In the genomic region with DNA sequence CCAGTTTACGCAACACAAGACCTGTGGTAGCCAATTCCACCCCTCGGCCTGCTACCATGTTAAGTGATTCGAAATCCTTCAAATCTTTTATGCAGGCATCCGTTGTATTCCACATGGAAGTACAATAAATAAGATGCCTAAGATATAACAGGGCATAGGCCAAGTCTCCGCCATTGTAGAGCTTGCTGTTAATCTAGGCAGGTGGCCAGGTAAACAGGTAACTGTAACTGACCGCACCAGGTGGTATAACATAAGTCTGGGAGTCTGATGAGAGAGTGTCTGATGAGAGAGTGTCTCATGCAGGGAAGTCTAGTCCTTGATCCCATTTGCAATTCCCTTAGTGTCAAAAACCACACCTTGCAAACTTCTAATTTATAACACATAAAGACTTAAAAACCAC, we compare ENCODE assay signal across 29 cellular contexts. TPM values are rescaled to one million over a fixed set of nuclear protein-coding genes. Genes with fewer than 3 reads are reported as not detected.
DNase-seq lines count a peak whose midpoint lies in the region; ATAC-seq, FAIRE-seq and TF ChIP-seq lines count a peak whose summit lies in the region.
"Had no signal": no experiment of that assay in that cellular context is flagged by ENCODE, and none has a peak within 500 bp of the region (broad histone marks: within the 10 kb centered on the region; RNA-seq: fewer than 3 reads in every experiment).

No MANE protein-coding gene starts in this region.

- H3K4me3 Mint-ChIP-seq in activated T-helper 17 cell treated with anti-CD3 and anti-CD28 coated beads, Interleukin-2, amount 50 U/mL, for 72 hours: peak overlapping the region; percentile 7
- no peak overlapping the region for H3K4me3 Mint-ChIP-seq in activated CD8-positive, alpha-beta T cell treated with anti-CD3 and anti-CD28 coated beads, Interleukin-2, amount 10 ng/mL, durations not matched to agents 7 days and 5 days
- H3K4me3 Mint-ChIP-seq: activated naive CD8-positive, alpha-beta T cell treated with anti-CD3 and anti-CD28 coated beads, Interleukin-2, amount 50 U/mL, for 24 hours; activated T-cell treated with anti-CD3 and anti-CD28 coated beads, Interleukin-2, amount 50 U/mL, for 4 hours; CD4-positive, CD25-positive, alpha-beta regulatory T cell; natural killer cell had no signal

- H3K79me2 ChIP-seq in Loucy (ENCODE audit: insufficient read depth, low read length) (peaks cover 69% of the 10 kb centered on the region), HepG2 (ENCODE audit: insufficient read depth, low read length) (peaks cover 20% of the 10 kb centered on the region)

- H4K20me1 ChIP-seq in Loucy (ENCODE audit: insufficient read depth, low read length, poor library complexity, severe bottlenecking) (no peaks in the 10 kb centered on the region), HepG2 (ENCODE audit: insufficient read depth, low read length) (peaks cover 3% of the 10 kb centered on the region; the same call in 1 of the 2 replicates)

- H3F3A ChIP-seq in Loucy (ENCODE audit: low read depth): no peaks in the 10 kb centered on the region; the same call in 1 of the 2 replicates

- no peaks in the 10 kb centered on the region for H3K9me3 Mint-ChIP-seq in activated T-helper 17 cell treated with anti-CD3 and anti-CD28 coated beads, Interleukin-2, amount 50 U/mL, for 72 hours
- H3K9me3 Mint-ChIP-seq in activated CD8-positive, alpha-beta T cell treated with anti-CD3 and anti-CD28 coated beads, Interleukin-2, amount 10 ng/mL, durations not matched to agents 7 days and 5 days (ENCODE audit: insufficient read depth): no peaks in the 10 kb centered on the region
- H3K9me3 Mint-ChIP-seq: activated naive CD8-positive, alpha-beta T cell treated with anti-CD3 and anti-CD28 coated beads, Interleukin-2, amount 50 U/mL, for 24 hours; activated T-cell treated with anti-CD3 and anti-CD28 coated beads, Interleukin-2, amount 50 U/mL, for 4 hours; CD4-positive, CD25-positive, alpha-beta regulatory T cell; natural killer cell had no signal

- H3K4me3 ChIP-seq in Loucy (ENCODE audit: low read length, poor library complexity, severe bottlenecking) (no peak overlapping the region), small intestine (ENCODE audit: low read depth in 1 of 2, low read length in 2 of 2) (no peak overlapping the region), HepG2 (replicated peaks in 1 of 3; ENCODE audit: insufficient read depth in 1 of 3, low read depth in 2 of 3, low read length in 3 of 3) (no peak overlapping the region), SJCRH30 (no peak overlapping the region)
- H3K4me3 ChIP-seq: cardiac muscle cell, colonic mucosa, K562, lower lobe of right lung, PC-9, transverse colon had no signal

- H3K27me3 ChIP-seq in Loucy (ENCODE audit: insufficient read depth, low read length, poor library complexity, severe bottlenecking) (no peaks in the 10 kb centered on the region), small intestine (ENCODE audit: control insufficient read depth in 2 of 2, insufficient read depth in 2 of 2, low read length in 2 of 2) (no peaks in the 10 kb centered on the region), HepG2 (ENCODE audit: control insufficient read depth in 1 of 2, insufficient read depth in 2 of 2, low read length in 2 of 2) (no peaks in the 10 kb centered on the region), SJCRH30 (no peaks in the 10 kb centered on the region)
- H3K27me3 ChIP-seq: cardiac muscle cell, colonic mucosa, transverse colon had no signal

- H3K27ac ChIP-seq in small intestine (ENCODE audit: low read depth in 1 of 2, low read length in 1 of 2) (no peak overlapping the region), HepG2 (ENCODE audit: extremely low read length, insufficient read depth, low read length) (no peak overlapping the region), SJCRH30 (no peak overlapping the region)
- H3K27ac ChIP-seq: cardiac muscle cell, colonic mucosa, lower lobe of right lung, PC-9, transverse colon had no signal

- H3K4me2 ChIP-seq in Loucy (ENCODE audit: low read depth, low read length, poor library complexity, severe bottlenecking) (no peak overlapping the region), HepG2 (ENCODE audit: low read depth, low read length) (no peak overlapping the region)
- H3K4me2 ChIP-seq: PC-9, SK-N-SH had no signal

- no peak for TF ChIP-seq EP300 in HepG2 (IDR thresholded peaks at IDR 0.05; ENCODE audit: low read depth in 2 of 2, low read length in 2 of 2)
- no peak for TF ChIP-seq EP300 in HepG2 (CRISPR knock-in tag; IDR thresholded peaks at IDR 0.05; ENCODE audit: borderline replicate concordance)

- no peak for TF ChIP-seq CTCF in Loucy (conservative IDR thresholded peaks at IDR 0.05; ENCODE audit: low read length)
- no peak for TF ChIP-seq CTCF in HepG2 (CRISPR knock-in tag; IDR thresholded peaks at IDR 0.05)

- H3K27me3 Mint-ChIP-seq in activated T-helper 17 cell treated with anti-CD3 and anti-CD28 coated beads, Interleukin-2, amount 50 U/mL, for 72 hours: no peaks in the 10 kb centered on the region
- H3K27me3 Mint-ChIP-seq in activated CD8-positive, alpha-beta T cell treated with anti-CD3 and anti-CD28 coated beads, Interleukin-2, amount 10 ng/mL, durations not matched to agents 7 days and 5 days (ENCODE audit: low read depth): no peaks in the 10 kb centered on the region
- H3K27me3 Mint-ChIP-seq: activated naive CD8-positive, alpha-beta T cell treated with anti-CD3 and anti-CD28 coated beads, Interleukin-2, amount 50 U/mL, for 24 hours had no signal

- no peak for TF ChIP-seq RAD21 in HepG2 (CRISPR knock-in tag; IDR thresholded peaks at IDR 0.05)

- peak overlapping the region; percentile 18 for H3K27ac Mint-ChIP-seq in activated T-helper 17 cell treated with anti-CD3 and anti-CD28 coated beads, Interleukin-2, amount 50 U/mL, for 72 hours
- H3K27ac Mint-ChIP-seq in activated CD8-positive, alpha-beta T cell treated with anti-CD3 and anti-CD28 coated beads, Interleukin-2, amount 10 ng/mL, durations not matched to agents 7 days and 5 days: no peak overlapping the region
- H3K27ac Mint-ChIP-seq: activated naive CD8-positive, alpha-beta T cell treated with anti-CD3 and anti-CD28 coated beads, Interleukin-2, amount 50 U/mL, for 24 hours had no signal

- peaks cover 88% of the 10 kb centered on the region for H3K4me1 ChIP-seq in Loucy (ENCODE audit: insufficient read depth, low read length, poor library complexity, severe bottlenecking)
- peaks cover 9 to 15% of the 10 kb centered on the region in 2 donors for H3K4me1 ChIP-seq in small intestine (ENCODE audit: control insufficient read depth in 2 of 2, insufficient read depth in 1 of 2, low read depth in 1 of 2, low read length in 1 of 2)
- H3K4me1 ChIP-seq in HepG2 (ENCODE audit: insufficient read depth, low read length): peaks cover 55% of the 10 kb centered on the region
- peaks cover 5% of the 10 kb centered on the region for H3K4me1 ChIP-seq in SJCRH30
- H3K4me1 ChIP-seq: colonic mucosa had no signal

- FAIRE-seq in small intestine (lab: Jason Lieb, UNC) (no peak), HepG2 (lab: Jason Lieb, UNC) (no peak)
- FAIRE-seq: astrocyte, HTR-8/SVneo, K562 had no signal

- H3K9ac ChIP-seq in Loucy (ENCODE audit: low read depth, low read length, poor library complexity, severe bottlenecking) (peak overlapping the region; percentile 21), HepG2 (ENCODE audit: insufficient read depth, low read depth, low read length) (no peak overlapping the region)
- H3K9ac ChIP-seq: SK-N-SH had no signal

- H2AFZ ChIP-seq in Loucy (ENCODE audit: low read length) (no peak overlapping the region), HepG2 (ENCODE audit: low read length) (no peak overlapping the region)
- H2AFZ ChIP-seq: PC-9 had no signal

- 37 to 64% (median 43%) methylated on average over 6 of the region's 6 CpGs for WGBS in small intestine, 3 donors
- WGBS in HepG2 (ENCODE audit: low lambda C conversion rate): 98% methylated on average over 6 of the region's 6 CpGs

- TF ChIP-seq POLR2A in HepG2 (IDR thresholded peaks at IDR 0.05; ENCODE audit: insufficient read depth in 1 of 2, low read depth in 2 of 2, low read length in 2 of 2): no peak

- peaks cover 59% of the 10 kb centered on the region for H3K4me1 Mint-ChIP-seq in activated T-helper 17 cell treated with anti-CD3 and anti-CD28 coated beads, Interleukin-2, amount 50 U/mL, for 72 hours
- peaks cover 83% of the 10 kb centered on the region for H3K4me1 Mint-ChIP-seq in activated CD8-positive, alpha-beta T cell treated with anti-CD3 and anti-CD28 coated beads, Interleukin-2, amount 10 ng/mL, durations not matched to agents 7 days and 5 days (ENCODE audit: low read depth)

- no peak for ATAC-seq in activated T-helper 17 cell treated with anti-CD3 and anti-CD28 coated beads, Interleukin-2, amount 50 U/mL, for 72 hours (replicated peaks)
- ATAC-seq in HepG2: no peak
- no peak for ATAC-seq in activated CD8-positive, alpha-beta T cell treated with anti-CD3 and anti-CD28 coated beads, Interleukin-2, amount 10 ng/mL, durations not matched to agents 7 days and 5 days
- ATAC-seq: activated naive CD8-positive, alpha-beta T cell treated with anti-CD3 and anti-CD28 coated beads, Interleukin-2, amount 50 U/mL, for 24 hours; activated T-cell treated with anti-CD3 and anti-CD28 coated beads, Interleukin-2, amount 50 U/mL, for 4 hours; K562; lower lobe of right lung; natural killer cell had no signal

- in situ Hi-C loops in HepG2 (cut with HindIII; ENCODE audit: extremely low pct_ligation_motif_present, low pct_unique_long_range_greater_than_20kb): no loop called here

- BruUV-seq in HepG2 (replicated peaks; lab: Mats Ljungman, UMichigan): no TSS peak

- DNase-seq in NCI-H748 (lab: John Stamatoyannopoulos, UW; ENCODE audit: unreplicated experiment): peak; percentile 6
- no peak for DNase-seq in NCI-H748 treated with DMSO at 0.1 percent for 48 hours (lab: John Stamatoyannopoulos, UW)
- DNase-seq in small intestine: peak; percentile 37
- DNase-seq in HepG2 (ENCODE audit: low spot score): no peak
- no peak for DNase-seq in activated CD8-positive, alpha-beta T cell treated with anti-CD3 and anti-CD28 coated beads, Interleukin-2, amount 10 ng/mL, durations not matched to agents 7 days and 5 days
- DNase-seq in SJCRH30: no peak
- DNase-seq: activated CD4-positive, alpha-beta T cell treated with anti-CD3 and anti-CD28 coated beads for 48 hours; activated naive CD4-positive, alpha-beta T cell; activated naive CD8-positive, alpha-beta T cell treated with anti-CD3 and anti-CD28 coated beads, Interleukin-2, amount 50 U/mL, for 24 hours; activated T-cell treated with anti-CD3 and anti-CD28 coated beads, Interleukin-2, amount 50 U/mL, for 4 hours; CD4-positive, CD25-positive, alpha-beta regulatory T cell; colonic mucosa; effector CD8-positive, alpha-beta T cell; H7; hippocampal formation; lower lobe of right lung; natural killer cell; NCI-H2081 treated with DMSO at 0.1 percent for 48 hours; NCI-H446; PC-9; SK-N-SH; stimulated activated CD4-positive, alpha-beta T cell treated with anti-CD3 and anti-CD28 coated beads, Interleukin-4, amount 100 ng/mL, for 24 hours; transverse colon had no signal

- intact Hi-C loops in HepG2 (cut with micrococcal nuclease; ENCODE audit: unreplicated experiment): no loop called here

- H3K36me3 ChIP-seq in Loucy (ENCODE audit: insufficient read depth, low read length): no peaks in the 10 kb centered on the region
- no peaks in the 10 kb centered on the region for H3K36me3 ChIP-seq in small intestine (ENCODE audit: control insufficient read depth in 2 of 2, insufficient read depth in 2 of 2, low read length in 2 of 2)
- H3K36me3 ChIP-seq in HepG2 (replicated peaks in 1 of 2; ENCODE audit: control insufficient read depth in 1 of 2, insufficient read depth in 2 of 2, low read length in 2 of 2): no peaks in the 10 kb centered on the region
- no peaks in the 10 kb centered on the region for H3K36me3 ChIP-seq in SJCRH30
- H3K36me3 ChIP-seq: cardiac muscle cell, colonic mucosa, lower lobe of right lung, transverse colon had no signal

- H3K36me3 Mint-ChIP-seq in activated T-helper 17 cell treated with anti-CD3 and anti-CD28 coated beads, Interleukin-2, amount 50 U/mL, for 72 hours (ENCODE audit: low read depth): peaks cover 5% of the 10 kb centered on the region
- H3K36me3 Mint-ChIP-seq in activated CD8-positive, alpha-beta T cell treated with anti-CD3 and anti-CD28 coated beads, Interleukin-2, amount 10 ng/mL, durations not matched to agents 7 days and 5 days (ENCODE audit: low read depth): peaks cover 2% of the 10 kb centered on the region
- H3K36me3 Mint-ChIP-seq: CD4-positive, CD25-positive, alpha-beta regulatory T cell; natural killer cell had no signal

- CTCF ChIA-PET in HepG2 (lab: Yijun Ruan, JAX; ENCODE audit: low intra/inter-chr PET ratio, low total read pairs): no interaction called here
- CTCF ChIA-PET in activated CD8-positive, alpha-beta T cell treated with anti-CD3 and anti-CD28 coated beads, Interleukin-2, amount 10 ng/mL, durations not matched to agents 7 days and 5 days (lab: Charles Lee): no interaction called here

- POLR2A ChIA-PET in HepG2 (lab: Yijun Ruan, JAX): interaction anchor here (1.4 kb wide), 1 partner anchor 20 kb away, joined by 5 read pairs; no protein-coding TSS in a partner anchor
- POLR2A ChIA-PET in activated CD8-positive, alpha-beta T cell treated with anti-CD3 and anti-CD28 coated beads, Interleukin-2, amount 10 ng/mL, durations not matched to agents 7 days and 5 days (lab: Charles Lee): no interaction called here

- H3K9me2 ChIP-seq in Loucy (replicated peaks; ENCODE audit: low read depth, low read length): no peaks in the 10 kb centered on the region
- H3K9me2 ChIP-seq: SK-N-SH had no signal

- H3K9me3 ChIP-seq in Loucy (ENCODE audit: insufficient read depth, low read depth, low read length): no peaks in the 10 kb centered on the region
- no peaks in the 10 kb centered on the region for H3K9me3 ChIP-seq in small intestine (ENCODE audit: control insufficient read depth, low read depth)
- no peaks in the 10 kb centered on the region for H3K9me3 ChIP-seq in HepG2 (ENCODE audit: low read length)
- no peaks in the 10 kb centered on the region for H3K9me3 ChIP-seq in SJCRH30 (replicated peaks)
- H3K9me3 ChIP-seq: colonic mucosa, lower lobe of right lung, SK-N-SH, transverse colon had no signal

RNA-seq across cellular contexts. Expression of gene SMCO4, which starts 20.7 kb away (rescaled TPM):
- 10 to 100 TPM; 49.3 to 82.4 TPM for total RNA-seq in activated T-helper 17 cell treated with anti-CD3 and anti-CD28 coated beads, Interleukin-2, amount 50 U/mL, for 72 hours
- polyA plus RNA-seq in small intestine (100 to 1,000 TPM in 2 of 3 donors, 10 to 100 TPM in 1; 51.0 to 207 (median 139) TPM), HepG2 (2011; rRNA removed) (10.6 and 11.7 TPM in 2 replicates)
- total RNA-seq in HepG2 (2016; rRNA removed; fragmentation: Illumina TruSeq; extraction: Trizol): 26.8 and 28.5 TPM in 2 replicates
- 32.8 and 44.9 TPM in 2 replicates for total RNA-seq in HepG2 (2016; cell fraction: cytosol; rRNA removed; fragmentation: Illumina TruSeq; extraction: Trizol; ENCODE audit: low read depth)
- 24.0 and 27.8 TPM in 2 replicates for total RNA-seq in HepG2 (2016; cell fraction: insoluble cytoplasmic fraction; rRNA removed; fragmentation: Illumina TruSeq; extraction: Trizol)
- total RNA-seq in HepG2 (2016; cell fraction: membrane; rRNA removed; fragmentation: Illumina TruSeq; extraction: Trizol): 39.9 and 58.1 TPM in 2 replicates
- total RNA-seq in HepG2 (2016; cell fraction: nucleus; rRNA removed; fragmentation: Illumina TruSeq; extraction: Trizol): 9.4 and 14.7 TPM in 2 replicates
- 8.0 and 8.3 TPM in 2 replicates for polyA plus RNA-seq in HepG2 (2011; cell fraction: cytosol; rRNA removed)
- 7.7 and 10.0 TPM in 2 replicates for polyA plus RNA-seq in HepG2 (2011; cell fraction: nucleus; rRNA removed)
- 19.1 and 21.9 TPM in 2 replicates for polyA plus RNA-seq in HepG2 (2012)
- polyA plus RNA-seq in HepG2 (2016; cell fraction: cytosol; fragmentation: Illumina TruSeq; extraction: Trizol; ENCODE audit: low read depth): 45.6 and 73.6 TPM in 2 replicates
- polyA plus RNA-seq in HepG2 (2016; cell fraction: insoluble cytoplasmic fraction; fragmentation: Illumina TruSeq; extraction: Trizol; ENCODE audit: low read depth): 34.5 and 47.2 TPM in 2 replicates
- polyA plus RNA-seq in HepG2 (2016; cell fraction: membrane; fragmentation: Illumina TruSeq; extraction: Trizol; ENCODE audit: low read depth): 48.5 and 75.7 TPM in 2 replicates
- 26.9 and 36.1 TPM in 2 replicates for polyA plus RNA-seq in HepG2 (2016; cell fraction: nucleus; fragmentation: Illumina TruSeq; extraction: Trizol; ENCODE audit: insufficient read depth, low read depth)
- 1.9 and 16.7 TPM in 2 replicates for polyA minus RNA-seq in HepG2 (2011; rRNA and poly(A)+ RNA removed; ENCODE audit: low replicate concordance)
- polyA minus RNA-seq in HepG2 (2011; cell fraction: cytosol; rRNA and poly(A)+ RNA removed): 3.5 TPM in 1 of 2 replicates, not detected in the other
- 2.2 and 6.6 TPM in 2 replicates for polyA minus RNA-seq in HepG2 (2011; cell fraction: nucleus; rRNA and poly(A)+ RNA removed)
- 10 to 100 TPM; 17.7 to 18.0 TPM for total RNA-seq in activated CD8-positive, alpha-beta T cell treated with anti-CD3 and anti-CD28 coated beads, Interleukin-2, amount 10 ng/mL, durations not matched to agents 7 days and 5 days
- total RNA-seq in SJCRH30 (2014; rRNA removed; shearing (Covaris generic)): 4.0 and 4.9 TPM in 2 replicates

Comparison
In these comparisons a context has a peak if more than half of its experiments do, and no peak if none do; other contexts are left out.
1. DNase-seq: peak in NCI-H748 (single experiment) and small intestine (single experiment); none in NCI-H748 treated with DMSO at 0.1 percent for 48 hours (single experiment), HepG2 (single experiment), activated CD8-positive, alpha-beta T cell treated with anti-CD3 and anti-CD28 coated beads, Interleukin-2, amount 10 ng/mL, durations not matched to agents 7 days and 5 days (single experiment) and SJCRH30 (0 of 2).